In the genomic region with DNA sequence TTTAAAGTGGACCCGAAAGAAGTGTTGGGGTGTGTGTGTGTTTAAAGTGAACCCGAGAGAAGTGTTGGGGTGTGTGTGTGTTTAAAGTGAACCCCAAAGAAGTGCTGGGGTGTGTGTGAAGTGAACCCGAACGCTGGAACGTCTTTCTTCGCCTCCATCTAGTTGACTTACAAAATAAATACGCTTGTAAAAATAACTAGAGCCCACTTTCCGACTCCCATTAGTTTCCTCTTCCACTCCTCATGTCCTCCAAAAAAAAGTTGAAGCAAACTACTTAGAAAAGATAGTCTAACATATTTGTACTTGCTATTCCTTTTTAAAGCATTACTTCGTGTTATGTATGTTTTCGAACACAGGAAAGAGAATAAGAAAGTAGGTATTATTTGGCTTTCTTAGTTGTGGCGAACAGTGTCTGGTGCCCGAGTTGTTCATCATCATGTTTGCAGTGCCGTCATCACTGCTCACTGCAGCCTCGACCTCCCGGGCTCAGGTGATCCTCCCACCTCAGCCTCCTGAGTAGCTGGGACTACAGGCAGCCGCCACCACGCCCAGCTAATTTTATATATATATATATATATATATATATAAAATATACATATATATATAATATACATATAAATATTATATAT, we compare ENCODE assay signal across 8 cellular contexts. TPM values are rescaled to one million over a fixed set of nuclear protein-coding genes. Genes with fewer than 3 reads are reported as not detected.
DNase-seq lines count a peak whose midpoint lies in the region; ATAC-seq, FAIRE-seq and TF ChIP-seq lines count a peak whose summit lies in the region.

No MANE protein-coding gene starts in this region.

- H3K9me3 ChIP-seq in DND-41 (ENCODE audit: insufficient read depth, low read length, severe bottlenecking) (no peaks in the 10 kb centered on the region), hepatocyte (ENCODE audit: low read depth) (no peaks in the 10 kb centered on the region), small intestine (ENCODE audit: control insufficient read depth, low read depth) (no peaks in the 10 kb centered on the region)

- H3K4me1 Mint-ChIP-seq in activated T-helper 2 cell treated with anti-CD3 and anti-CD28 coated beads, Interferon-gamma antibody, Interleukin-2, Interleukin-4, amounts not matched to agents 10 μg/mL and 5 μg/mL and 100 μg/mL, durations not matched to agents 14 hours and 24 hours and 36 hours (ENCODE audit: low read depth) = peaks cover 38% of the 10 kb centered on the region

- H3K79me2 ChIP-seq in DND-41 (ENCODE audit: insufficient read depth, low read length) = peaks cover 61% of the 10 kb centered on the region
- H3K79me2 ChIP-seq in KMS-11 (ENCODE audit: insufficient read depth, low read depth) = peaks cover 40% of the 10 kb centered on the region
- peaks cover 58% of the 10 kb centered on the region for H3K79me2 ChIP-seq in hepatocyte

- H3K4me3 Mint-ChIP-seq in activated T-helper 2 cell treated with anti-CD3 and anti-CD28 coated beads, Interferon-gamma antibody, Interleukin-2, Interleukin-4, amounts not matched to agents 10 μg/mL and 5 μg/mL and 100 μg/mL, durations not matched to agents 14 hours and 24 hours and 36 hours (ENCODE audit: low read depth) = peak overlapping the region; percentile 94

- H3K27ac Mint-ChIP-seq in activated T-helper 2 cell treated with anti-CD3 and anti-CD28 coated beads, Interferon-gamma antibody, Interleukin-2, Interleukin-4, amounts not matched to agents 10 μg/mL and 5 μg/mL and 100 μg/mL, durations not matched to agents 14 hours and 24 hours and 36 hours = peak overlapping the region; percentile 95

- H2AFZ ChIP-seq in DND-41 (ENCODE audit: low read depth, low read length) (peak overlapping the region; percentile 99), KMS-11 (ENCODE audit: low read depth) (peak overlapping the region; percentile 85), hepatocyte (peak overlapping the region; percentile 75)

- DNase-seq in DND-41 (peak; percentile 39), hepatocyte (ENCODE audit: low spot score) (no peak), small intestine (no peak), globus pallidus (ENCODE audit: low spot score) (no peak), left lobe of liver (ENCODE audit: low spot score) (no peak), NCI-H146 treated with DMSO at 0.1 percent for 48 hours (lab: John Stamatoyannopoulos, UW; ENCODE audit: unreplicated experiment) (no peak)
- DNase-seq in activated T-helper 2 cell treated with anti-CD3 and anti-CD28 coated beads, Interferon-gamma antibody, Interleukin-2, Interleukin-4, amounts not matched to agents 10 μg/mL and 5 μg/mL and 100 μg/mL, durations not matched to agents 14 hours and 24 hours and 36 hours (ENCODE audit: low spot score) = no peak

- peak overlapping the region; percentile 94 to 98 for H3K4me3 ChIP-seq in DND-41 (ENCODE audit: low read depth in 1 of 2, low read length in 2 of 2)
- peak overlapping the region; percentile 87 for H3K4me3 ChIP-seq in KMS-11 (IDR thresholded peaks at IDR 0.05; ENCODE audit: insufficient read depth, low read depth, low read length)
- H3K4me3 ChIP-seq in hepatocyte = peak overlapping the region; percentile 89
- peak overlapping the region; percentile 93 to 95 for H3K4me3 ChIP-seq in small intestine (ENCODE audit: low read depth in 1 of 2, low read length in 2 of 2)

- FAIRE-seq in small intestine (lab: Jason Lieb, UNC) = no peak

- peak overlapping the region; percentile 97 for H3K9ac ChIP-seq in DND-41 (ENCODE audit: low read depth, low read length)
- peak overlapping the region; percentile 92; the same call in 1 of the 2 replicates for H3K9ac ChIP-seq in KMS-11

- H3K27ac ChIP-seq in DND-41 (ENCODE audit: low read length) (peak overlapping the region; percentile 78), KMS-11 (peak overlapping the region; percentile 84), hepatocyte (peak overlapping the region; percentile 99), small intestine (ENCODE audit: low read depth in 1 of 2, low read length in 1 of 2) (peak overlapping the region; percentile 96 to 100)

- no peaks in the 10 kb centered on the region for H3K27me3 Mint-ChIP-seq in activated T-helper 2 cell treated with anti-CD3 and anti-CD28 coated beads, Interferon-gamma antibody, Interleukin-2, Interleukin-4, amounts not matched to agents 10 μg/mL and 5 μg/mL and 100 μg/mL, durations not matched to agents 14 hours and 24 hours and 36 hours (ENCODE audit: low read depth)

- H3K4me1 ChIP-seq in DND-41 (ENCODE audit: insufficient read depth, low read length) (peaks cover 24% of the 10 kb centered on the region), KMS-11 (ENCODE audit: low read depth, poor library complexity, severe bottlenecking) (peaks cover 20% of the 10 kb centered on the region), hepatocyte (ENCODE audit: insufficient read depth) (peaks cover 8% of the 10 kb centered on the region), small intestine (ENCODE audit: control insufficient read depth in 2 of 2, insufficient read depth in 1 of 2, low read depth in 1 of 2, low read length in 1 of 2) (peaks cover 0 to 4% of the 10 kb centered on the region in 2 donors)

- intact Hi-C loops in activated T-helper 2 cell treated with anti-CD3 and anti-CD28 coated beads, Interferon-gamma antibody, Interleukin-2, Interleukin-4, amounts not matched to agents 10 μg/mL and 5 μg/mL and 100 μg/mL, durations not matched to agents 14 hours and 24 hours and 36 hours (cut with micrococcal nuclease) = loop anchor here (2.0 to 10.0 kb wide), 4 partner anchors 17 to 170 kb away; a partner anchor contains a TSS

- H4K20me1 ChIP-seq in DND-41 (ENCODE audit: insufficient read depth, low read length) (0 out of 2 replicates have a peak, but pooled peaks cover 5% of the 10 kb centered on the region), KMS-11 (ENCODE audit: insufficient read depth) (no peaks in the 10 kb centered on the region), hepatocyte (ENCODE audit: insufficient read depth, poor library complexity, severe bottlenecking) (peaks cover 15% of the 10 kb centered on the region)

- H3K27me3 ChIP-seq in DND-41 (ENCODE audit: insufficient read depth, low read length, poor library complexity) = no peaks in the 10 kb centered on the region
- no peaks in the 10 kb centered on the region for H3K27me3 ChIP-seq in KMS-11 (ENCODE audit: insufficient read depth, low read depth)
- no peaks in the 10 kb centered on the region for H3K27me3 ChIP-seq in hepatocyte
- H3K27me3 ChIP-seq in small intestine (ENCODE audit: control insufficient read depth in 2 of 2, insufficient read depth in 2 of 2, low read length in 2 of 2) = no peaks in the 10 kb centered on the region

- WGBS in hepatocyte (ENCODE audit: low lambda C conversion rate, missing lambda C conversion rate) = 43% methylated on average over 17 of the region's 17 CpGs
- 20 to 24% (median 21%) methylated on average over 17 of the region's 17 CpGs for WGBS in small intestine, 3 donors

- no peaks in the 10 kb centered on the region for H3K9me2 ChIP-seq in hepatocyte (replicated peaks; ENCODE audit: insufficient read depth)

- peak overlapping the region; percentile 88 for H3K4me2 ChIP-seq in DND-41 (ENCODE audit: insufficient read depth, low read length)
- H3K4me2 ChIP-seq in KMS-11 = peak overlapping the region; percentile 52
- H3K4me2 ChIP-seq in hepatocyte = peak overlapping the region; percentile 75

- no peaks in the 10 kb centered on the region for H3K9me3 Mint-ChIP-seq in activated T-helper 2 cell treated with anti-CD3 and anti-CD28 coated beads, Interferon-gamma antibody, Interleukin-2, Interleukin-4, amounts not matched to agents 10 μg/mL and 5 μg/mL and 100 μg/mL, durations not matched to agents 14 hours and 24 hours and 36 hours

- ATAC-seq in DND-41 (ENCODE audit: insufficient read depth, low read depth) (no peak), left lobe of liver (no peak)

- TF ChIP-seq CTCF in DND-41 (IDR thresholded peaks at IDR 0.05; ENCODE audit: borderline replicate concordance, extremely low read depth, low read length, poor library complexity, severe bottlenecking) (no peak), KMS-11 (conservative IDR thresholded peaks at IDR 0.05; ENCODE audit: low read depth, low read length) (no peak), hepatocyte (IDR thresholded peaks at IDR 0.05; ENCODE audit: poor library complexity) (no peak)

- peaks cover 19% of the 10 kb centered on the region for H3K36me3 Mint-ChIP-seq in activated T-helper 2 cell treated with anti-CD3 and anti-CD28 coated beads, Interferon-gamma antibody, Interleukin-2, Interleukin-4, amounts not matched to agents 10 μg/mL and 5 μg/mL and 100 μg/mL, durations not matched to agents 14 hours and 24 hours and 36 hours (ENCODE audit: low read depth)

- H3K36me3 ChIP-seq in DND-41 (ENCODE audit: insufficient read depth, low read length) (no peaks in the 10 kb centered on the region; the same call in 1 of the 2 replicates), KMS-11 (ENCODE audit: insufficient read depth) (no peaks in the 10 kb centered on the region), hepatocyte (replicated peaks; ENCODE audit: insufficient read depth, low read depth) (no peaks in the 10 kb centered on the region), small intestine (ENCODE audit: control insufficient read depth in 2 of 2, insufficient read depth in 2 of 2, low read length in 2 of 2) (no peaks in the 10 kb centered on the region)

RNA-seq across cellular contexts. Expression of a gene that starts 1.1 kb away (rescaled TPM):
- total RNA-seq in activated T-helper 2 cell treated with anti-CD3 and anti-CD28 coated beads, Interferon-gamma antibody, Interleukin-2, Interleukin-4, amounts not matched to agents 10 μg/mL and 5 μg/mL and 100 μg/mL, durations not matched to agents 14 hours and 24 hours and 36 hours = 57.0 and 64.1 TPM in 2 replicates
- total RNA-seq in hepatocyte (38.5 and 43.9 TPM in 2 replicates), left lobe of liver (19.2 TPM)
- polyA plus RNA-seq in hepatocyte (18.0 and 22.5 TPM in 2 replicates), small intestine (10 to 100 TPM in 1 of 3 donors, 1 to 10 TPM in 2; 4.6 to 25.4 (median 6.7) TPM)

RNA-seq across cellular contexts. Expression of a gene that starts 42.5 kb away (rescaled TPM):
- 57.5 and 63.0 TPM in 2 replicates for total RNA-seq in activated T-helper 2 cell treated with anti-CD3 and anti-CD28 coated beads, Interferon-gamma antibody, Interleukin-2, Interleukin-4, amounts not matched to agents 10 μg/mL and 5 μg/mL and 100 μg/mL, durations not matched to agents 14 hours and 24 hours and 36 hours
- total RNA-seq in hepatocyte (43.2 and 51.0 TPM in 2 replicates), left lobe of liver (17.1 TPM)
- polyA plus RNA-seq in hepatocyte (24.2 and 32.1 TPM in 2 replicates), small intestine (10 to 100 TPM; 11.2 to 13.0 (median 11.3) TPM)

RNA-seq across cellular contexts. Expression of a gene that starts 55.4 kb away (rescaled TPM):
- 41.7 and 43.6 TPM in 2 replicates for total RNA-seq in activated T-helper 2 cell treated with anti-CD3 and anti-CD28 coated beads, Interferon-gamma antibody, Interleukin-2, Interleukin-4, amounts not matched to agents 10 μg/mL and 5 μg/mL and 100 μg/mL, durations not matched to agents 14 hours and 24 hours and 36 hours
- 7.2 and 8.5 TPM in 2 replicates for total RNA-seq in hepatocyte
- polyA plus RNA-seq in hepatocyte = 11.0 and 12.8 TPM in 2 replicates
- 10 to 100 TPM in 2 of 3 donors, 1 to 10 TPM in 1; 6.9 to 14.6 (median 11.0) TPM for polyA plus RNA-seq in small intestine
- 7.5 TPM for total RNA-seq in left lobe of liver
